14 cellular contexts compared by ENCODE assay signal in the genomic region with DNA sequence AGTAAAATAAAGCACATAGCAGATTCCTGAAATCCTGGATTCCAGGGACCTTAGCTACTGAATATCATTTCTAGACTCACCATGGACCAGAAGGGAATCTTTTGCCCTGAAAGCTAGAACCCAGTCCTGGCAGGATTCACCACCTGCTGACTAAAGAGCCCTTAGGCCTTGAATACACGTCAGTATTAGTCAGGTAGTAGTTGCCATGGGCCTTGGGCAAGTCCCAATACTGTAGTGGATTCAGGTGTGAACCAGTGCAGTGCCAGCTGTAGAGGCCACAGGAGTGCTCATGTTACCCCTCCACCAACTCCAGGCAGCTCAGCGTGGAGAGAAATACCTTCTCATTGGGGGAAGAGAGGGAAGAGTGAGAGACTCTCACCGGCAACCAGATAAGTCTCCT.
DNase-seq lines count a peak whose midpoint lies in the region; ATAC-seq and TF ChIP-seq lines count a peak whose summit lies in the region.
"Had no signal": no experiment of that assay in that cellular context is flagged by ENCODE, and none has a peak within 500 bp of the region (broad histone marks: within the 10 kb centered on the region; RNA-seq: fewer than 3 reads in every experiment).

No MANE protein-coding gene starts in this region.

- no peak overlapping the region for H2AFZ ChIP-seq in PC-3 (ENCODE audit: low read length)
- peak overlapping the region; percentile 34 for H2AFZ ChIP-seq in mammary epithelial cell (ENCODE audit: low read depth, low read length)

- intact Hi-C loops in PC-3 (cut with micrococcal nuclease) = no loop called here
- intact Hi-C loops in mammary epithelial cell (cut with micrococcal nuclease) = loop anchor here (2.0 kb wide), 1 partner anchor 65 kb away; no protein-coding TSS in a partner anchor

- CTCF ChIA-PET in PC-3 (lab: Charles Lee) (no interaction called here), mammary epithelial cell (lab: Charles Lee; ENCODE audit: low non-redundant PET) (no interaction called here)

- H3K27ac ChIP-seq in PC-3 (ENCODE audit: low read length) (peak overlapping the region; percentile 91), mammary epithelial cell (ENCODE audit: insufficient read depth, low read depth, low read length) (peak overlapping the region; percentile 69), foreskin keratinocyte (peak overlapping the region; percentile 76)
- H3K27ac ChIP-seq: HL-60 had no signal

- in situ Hi-C loops in mammary epithelial cell (cut with MboI; ENCODE audit: low sequenced_read_pairs in 2 of 2) = no loop called here

- H3F3A ChIP-seq in PC-3 (ENCODE audit: low read length, unreplicated experiment) = no peaks in the 10 kb centered on the region

- H3K79me2 ChIP-seq in PC-3 (ENCODE audit: low read length) (no peaks in the 10 kb centered on the region), mammary epithelial cell (ENCODE audit: insufficient read depth, low read length) (no peaks in the 10 kb centered on the region)

- dilution Hi-C loops in mammary epithelial cell (cut with HindIII; ENCODE audit: low sequenced_read_pairs) = no loop called here

- ATAC-seq in PC-3 = peak; percentile 64
- ATAC-seq in foreskin keratinocyte = peak; percentile 88
- ATAC-seq in HG03280 (IDR thresholded peaks at IDR 0.05; ENCODE audit: unreplicated experiment) = no peak
- no peak for ATAC-seq in HG03039 (IDR thresholded peaks at IDR 0.05; ENCODE audit: unreplicated experiment)

- peaks cover 36% of the 10 kb centered on the region for H3K4me1 ChIP-seq in PC-3 (ENCODE audit: insufficient read depth, low read length)
- H3K4me1 ChIP-seq in mammary epithelial cell (ENCODE audit: insufficient read depth, low read length) = peaks cover 9% of the 10 kb centered on the region
- H3K4me1 ChIP-seq in foreskin keratinocyte = peaks cover 17% of the 10 kb centered on the region

- TF ChIP-seq CTCF in PC-3 (conservative IDR thresholded peaks at IDR 0.05; ENCODE audit: low read depth, low read length) (no peak), mammary epithelial cell (conservative IDR thresholded peaks at IDR 0.05 in 1 of 2, IDR thresholded peaks at IDR 0.05 in 1 of 2; ENCODE audit: extremely low read depth in 1 of 2, insufficient read depth in 1 of 2, low read depth in 1 of 2, low read length in 2 of 2) (no peak), foreskin keratinocyte (conservative IDR thresholded peaks at IDR 0.05) (no peak)

- no peaks in the 10 kb centered on the region for H3K36me3 ChIP-seq in PC-3 (ENCODE audit: low read depth, low read length)
- H3K36me3 ChIP-seq in mammary epithelial cell (ENCODE audit: insufficient read depth, low read length) = no peaks in the 10 kb centered on the region

- H4K20me1 ChIP-seq in PC-3 (ENCODE audit: low read length) (no peaks in the 10 kb centered on the region), mammary epithelial cell (ENCODE audit: insufficient read depth, low read length) (no peaks in the 10 kb centered on the region)

- peak overlapping the region; percentile 36 for H3K9ac ChIP-seq in PC-3 (ENCODE audit: low read length)
- H3K9ac ChIP-seq in mammary epithelial cell (ENCODE audit: insufficient read depth, low read length) = no peak overlapping the region

- DNase-seq in PC-3 = peak; percentile 92
- peak; percentile 84 for DNase-seq in mammary epithelial cell
- peak; percentile 77 to 89 for DNase-seq in foreskin keratinocyte
- DNase-seq in renal cortical epithelial cell (ENCODE audit: low read depth) = peak; percentile 8
- DNase-seq in LoVo (ENCODE audit: low spot score) = no peak
- DNase-seq: C1 segment of cervical spinal cord; CD4-positive, alpha-beta T cell; DMS79 treated with DMSO at 0.1 percent for 48 hours; EL; GOT3; H9 had no signal

- 34% methylated on average over 3 of the region's 3 CpGs for WGBS in mammary epithelial cell (ENCODE audit: low coverage, missing lambda C conversion rate)

- H3K27me3 ChIP-seq in PC-3 (ENCODE audit: low read length) = no peaks in the 10 kb centered on the region
- no peaks in the 10 kb centered on the region for H3K27me3 ChIP-seq in mammary epithelial cell (ENCODE audit: insufficient read depth, low read length)
- no peaks in the 10 kb centered on the region for H3K27me3 ChIP-seq in foreskin keratinocyte

- H3K9me3 ChIP-seq in PC-3 (ENCODE audit: low read length) (no peaks in the 10 kb centered on the region), mammary epithelial cell (replicated peaks; ENCODE audit: insufficient read depth, low read length) (no peaks in the 10 kb centered on the region)

- H3K4me3 ChIP-seq in PC-3 (ENCODE audit: low read length) (peak overlapping the region; percentile 5; the same call in 1 of the 2 replicates), mammary epithelial cell (replicated peaks in 1 of 3; ENCODE audit: insufficient read depth in 1 of 3, low read depth in 2 of 3, low read length in 3 of 3) (no peak overlapping the region)

- BruUV-seq in PC-3 (replicated peaks; lab: Mats Ljungman, UMichigan) = no TSS peak
- no TSS peak for BruUV-seq in mammary epithelial cell (replicated peaks; lab: Mats Ljungman, UMichigan)

- H3K4me2 ChIP-seq in PC-3 (ENCODE audit: low read length) (peak overlapping the region; percentile 51), mammary epithelial cell (ENCODE audit: insufficient read depth, low read depth, low read length) (peak overlapping the region; percentile 18)

- POLR2A ChIA-PET in PC-3 (lab: Charles Lee; ENCODE audit: unreplicated experiment) = no interaction called here

- H3K9me2 ChIP-seq in PC-3 (replicated peaks; ENCODE audit: low read length) = no peaks in the 10 kb centered on the region

Comparison
In these comparisons a context has a peak if more than half of its experiments do, and no peak if none do; other contexts are left out.
1. ATAC-seq: peak in PC-3 (single experiment) and foreskin keratinocyte (single experiment); none in HG03280 (single experiment) and HG03039 (single experiment).
2. Peak in every context shown above with its lines, with median percentiles within 50 percentile points of each other: H3K27ac ChIP-seq.